Comparison of ENCODE assay signal across 8 cellular contexts in genomic region chr6:30725713-30726505, GRCh38. TPM values are rescaled to one million over a fixed set of nuclear protein-coding genes. Genes with fewer than 3 reads are reported as not detected.
DNase-seq lines count a peak whose midpoint lies in the region; ATAC-seq and TF ChIP-seq lines count a peak whose summit lies in the region.

No MANE protein-coding gene starts in this region.

- peaks cover 79% of the 10 kb centered on the region for H3K36me3 ChIP-seq in DOHH2 (ENCODE audit: control insufficient read depth, low read length)
- H3K36me3 ChIP-seq in mesodermal cell (ENCODE audit: control insufficient read depth, insufficient read depth, low read length), result peaks cover 73% of the 10 kb centered on the region

- no peak overlapping the region for H3K4me2 ChIP-seq in DOHH2 (ENCODE audit: low read length)

- H3K4me1 ChIP-seq in DOHH2 (ENCODE audit: control insufficient read depth, low read length), result peaks cover 41% of the 10 kb centered on the region
- H3K4me1 ChIP-seq in mesodermal cell (ENCODE audit: control insufficient read depth, insufficient read depth, low read length, poor library complexity, severe bottlenecking), result peaks cover 29% of the 10 kb centered on the region

- H3K4me1 Mint-ChIP-seq in activated naive CD8-positive, alpha-beta T cell treated with anti-CD3 and anti-CD28 coated beads for 36 hours, result peaks cover 42% of the 10 kb centered on the region

- H3K27me3 Mint-ChIP-seq in activated naive CD8-positive, alpha-beta T cell treated with anti-CD3 and anti-CD28 coated beads for 36 hours, result peaks cover 9% of the 10 kb centered on the region

- peaks cover 43% of the 10 kb centered on the region for H3K79me2 ChIP-seq in DOHH2 (ENCODE audit: control insufficient read depth, low read length)

- H4K20me1 ChIP-seq in DOHH2 (ENCODE audit: control insufficient read depth, insufficient read depth, low read depth, low read length), result peaks cover 18% of the 10 kb centered on the region

- H3K9me3 Mint-ChIP-seq in activated naive CD8-positive, alpha-beta T cell treated with anti-CD3 and anti-CD28 coated beads for 36 hours, result no peaks in the 10 kb centered on the region

- ATAC-seq in GM21528 (IDR thresholded peaks at IDR 0.05; ENCODE audit: low FRiP score, unreplicated experiment), result no peak

- peak overlapping the region; percentile 25 for H3K27ac Mint-ChIP-seq in activated naive CD8-positive, alpha-beta T cell treated with anti-CD3 and anti-CD28 coated beads for 36 hours

- peaks cover 59% of the 10 kb centered on the region for H3K36me3 Mint-ChIP-seq in activated naive CD8-positive, alpha-beta T cell treated with anti-CD3 and anti-CD28 coated beads for 36 hours

- no peak for TF ChIP-seq CTCF in DOHH2 (IDR thresholded peaks at IDR 0.05; ENCODE audit: low read depth, low read length, poor library complexity, severe bottlenecking)

- no peaks in the 10 kb centered on the region for H3K9me3 ChIP-seq in DOHH2 (ENCODE audit: control insufficient read depth, insufficient read depth, low read length)
- no peaks in the 10 kb centered on the region for H3K9me3 ChIP-seq in mesodermal cell (ENCODE audit: control insufficient read depth, low read length)

- no peaks in the 10 kb centered on the region for H3K27me3 ChIP-seq in DOHH2 (ENCODE audit: control insufficient read depth, low read length)

- H3K4me3 Mint-ChIP-seq in activated naive CD8-positive, alpha-beta T cell treated with anti-CD3 and anti-CD28 coated beads for 36 hours, result no peak overlapping the region

- H3K4me3 ChIP-seq in DOHH2 (ENCODE audit: low read length) (no peak overlapping the region), mesodermal cell (ENCODE audit: extremely low read depth, insufficient read depth, low read length, poor library complexity, severe bottlenecking) (no peak overlapping the region)

- H3K27ac ChIP-seq in DOHH2 (ENCODE audit: low read depth, low read length) (peak overlapping the region; percentile 11; the same call in 1 of the 2 replicates), mesodermal cell (ENCODE audit: low read depth, low read length, severe bottlenecking) (peak overlapping the region; percentile 29)

- WGBS in mesodermal cell (ENCODE audit: insufficient coverage in 2 of 2), 2 experiments, result 83 to 86% methylated on average over 2 to 3 of the region's 3 CpGs

- peaks cover 70% of the 10 kb centered on the region for H3F3A ChIP-seq in DOHH2 (ENCODE audit: control insufficient read depth, insufficient read depth)

- DNase-seq in HS-5 (ENCODE audit: low read depth) (peak; percentile 65), GM19240 (ENCODE audit: insufficient read length, low spot score) (no peak), NCI-H2029 (lab: John Stamatoyannopoulos, UW) (no peak), NCI-H187 treated with DMSO at 0.1 percent for 48 hours (lab: John Stamatoyannopoulos, UW) (no peak)
- DNase-seq in activated naive CD8-positive, alpha-beta T cell treated with anti-CD3 and anti-CD28 coated beads for 36 hours, result no peak

- H3K9me2 ChIP-seq in DOHH2 (replicated peaks; ENCODE audit: control insufficient read depth, low read length), result no peaks in the 10 kb centered on the region

RNA-seq across cellular contexts. Expression of gene TUBB, which starts 5.8 kb away (rescaled TPM):
- total RNA-seq in activated naive CD8-positive, alpha-beta T cell treated with anti-CD3 and anti-CD28 coated beads for 36 hours, result 1,000 to 10,000 TPM; 1,515 to 1,538 TPM
- polyA plus RNA-seq in mesodermal cell (2013, experiment 1 of 2), result 1,638 TPM
- 1,486 TPM for polyA plus RNA-seq in mesodermal cell (2013, experiment 2 of 2)

RNA-seq across cellular contexts. Expression of gene MDC1, which starts 8.8 kb away (rescaled TPM):
- 10 to 100 TPM; 63.2 to 67.0 TPM for total RNA-seq in activated naive CD8-positive, alpha-beta T cell treated with anti-CD3 and anti-CD28 coated beads for 36 hours
- polyA plus RNA-seq in mesodermal cell (2013, experiment 1 of 2), result 60.6 TPM
- 50.2 TPM for polyA plus RNA-seq in mesodermal cell (2013, experiment 2 of 2)

RNA-seq across cellular contexts. Expression of gene FLOT1, which starts 16.6 kb away (rescaled TPM):
- total RNA-seq in activated naive CD8-positive, alpha-beta T cell treated with anti-CD3 and anti-CD28 coated beads for 36 hours, result 100 to 1,000 TPM; 104 to 107 TPM
- polyA plus RNA-seq in mesodermal cell (2013, experiment 1 of 2), result 145 TPM
- 130 TPM for polyA plus RNA-seq in mesodermal cell (2013, experiment 2 of 2)

RNA-seq across cellular contexts. Expression of gene IER3, which starts 18.4 kb away (rescaled TPM):
- 100 to 1,000 TPM; 295 to 310 TPM for total RNA-seq in activated naive CD8-positive, alpha-beta T cell treated with anti-CD3 and anti-CD28 coated beads for 36 hours
- 139 TPM for polyA plus RNA-seq in mesodermal cell (2013, experiment 1 of 2)
- polyA plus RNA-seq in mesodermal cell (2013, experiment 2 of 2), result 110 TPM

RNA-seq across cellular contexts. Expression of gene NRM, which starts 35.1 kb away (rescaled TPM):
- total RNA-seq in activated naive CD8-positive, alpha-beta T cell treated with anti-CD3 and anti-CD28 coated beads for 36 hours, result 10 to 100 TPM; 19.7 to 20.2 TPM
- polyA plus RNA-seq in mesodermal cell (2013, experiment 1 of 2), result 37.5 TPM
- polyA plus RNA-seq in mesodermal cell (2013, experiment 2 of 2), result 38.7 TPM
